In the genomic region with DNA sequence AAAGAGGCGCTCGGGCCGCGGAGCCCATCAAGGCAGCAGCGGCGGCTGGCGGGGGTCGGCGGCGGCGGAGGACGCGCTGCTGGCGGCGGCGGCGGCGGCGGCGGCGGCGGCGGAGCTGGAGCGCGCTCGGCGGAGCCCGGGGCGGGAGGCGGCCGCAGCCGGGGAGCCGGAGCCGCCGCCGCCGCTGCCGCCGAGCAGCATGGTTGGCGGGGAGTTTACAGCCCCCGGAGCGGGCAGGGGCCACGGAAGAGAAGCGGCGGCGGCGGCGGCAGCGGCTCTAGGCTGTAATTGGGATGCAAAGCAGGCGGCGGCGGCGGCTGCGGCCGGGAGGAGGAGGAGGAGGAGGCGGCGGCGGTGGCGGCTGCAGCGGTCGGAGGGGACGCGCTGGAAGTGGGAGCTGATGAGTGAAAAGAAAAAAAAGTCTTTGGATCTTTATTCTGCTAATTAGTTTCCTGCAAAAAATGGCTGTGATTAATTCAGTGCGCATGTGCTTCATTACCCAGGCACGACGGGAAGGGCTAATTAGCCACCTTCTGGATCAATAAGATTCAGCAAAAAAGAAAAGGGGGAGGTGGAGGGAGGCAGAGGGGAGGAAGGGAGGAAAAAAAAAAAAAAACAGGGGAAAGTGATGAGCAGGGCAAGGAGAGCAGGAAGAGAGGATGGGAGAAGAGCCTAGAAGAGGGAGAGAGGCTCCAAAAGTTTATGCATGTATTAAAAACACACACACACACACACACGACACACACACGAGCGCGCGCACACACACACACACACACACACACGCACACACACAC, we compare ENCODE assay signal across 1 cellular context.
TF ChIP-seq lines count a peak whose summit lies in the region.

No MANE protein-coding gene starts in this region.

TF ChIP-seq in HepG2, 621 proteins besides CTCF, POLR2A, EP300 and RAD21 (continued from another document and continues in another):
- TF ChIP-seq, protein P1, sequence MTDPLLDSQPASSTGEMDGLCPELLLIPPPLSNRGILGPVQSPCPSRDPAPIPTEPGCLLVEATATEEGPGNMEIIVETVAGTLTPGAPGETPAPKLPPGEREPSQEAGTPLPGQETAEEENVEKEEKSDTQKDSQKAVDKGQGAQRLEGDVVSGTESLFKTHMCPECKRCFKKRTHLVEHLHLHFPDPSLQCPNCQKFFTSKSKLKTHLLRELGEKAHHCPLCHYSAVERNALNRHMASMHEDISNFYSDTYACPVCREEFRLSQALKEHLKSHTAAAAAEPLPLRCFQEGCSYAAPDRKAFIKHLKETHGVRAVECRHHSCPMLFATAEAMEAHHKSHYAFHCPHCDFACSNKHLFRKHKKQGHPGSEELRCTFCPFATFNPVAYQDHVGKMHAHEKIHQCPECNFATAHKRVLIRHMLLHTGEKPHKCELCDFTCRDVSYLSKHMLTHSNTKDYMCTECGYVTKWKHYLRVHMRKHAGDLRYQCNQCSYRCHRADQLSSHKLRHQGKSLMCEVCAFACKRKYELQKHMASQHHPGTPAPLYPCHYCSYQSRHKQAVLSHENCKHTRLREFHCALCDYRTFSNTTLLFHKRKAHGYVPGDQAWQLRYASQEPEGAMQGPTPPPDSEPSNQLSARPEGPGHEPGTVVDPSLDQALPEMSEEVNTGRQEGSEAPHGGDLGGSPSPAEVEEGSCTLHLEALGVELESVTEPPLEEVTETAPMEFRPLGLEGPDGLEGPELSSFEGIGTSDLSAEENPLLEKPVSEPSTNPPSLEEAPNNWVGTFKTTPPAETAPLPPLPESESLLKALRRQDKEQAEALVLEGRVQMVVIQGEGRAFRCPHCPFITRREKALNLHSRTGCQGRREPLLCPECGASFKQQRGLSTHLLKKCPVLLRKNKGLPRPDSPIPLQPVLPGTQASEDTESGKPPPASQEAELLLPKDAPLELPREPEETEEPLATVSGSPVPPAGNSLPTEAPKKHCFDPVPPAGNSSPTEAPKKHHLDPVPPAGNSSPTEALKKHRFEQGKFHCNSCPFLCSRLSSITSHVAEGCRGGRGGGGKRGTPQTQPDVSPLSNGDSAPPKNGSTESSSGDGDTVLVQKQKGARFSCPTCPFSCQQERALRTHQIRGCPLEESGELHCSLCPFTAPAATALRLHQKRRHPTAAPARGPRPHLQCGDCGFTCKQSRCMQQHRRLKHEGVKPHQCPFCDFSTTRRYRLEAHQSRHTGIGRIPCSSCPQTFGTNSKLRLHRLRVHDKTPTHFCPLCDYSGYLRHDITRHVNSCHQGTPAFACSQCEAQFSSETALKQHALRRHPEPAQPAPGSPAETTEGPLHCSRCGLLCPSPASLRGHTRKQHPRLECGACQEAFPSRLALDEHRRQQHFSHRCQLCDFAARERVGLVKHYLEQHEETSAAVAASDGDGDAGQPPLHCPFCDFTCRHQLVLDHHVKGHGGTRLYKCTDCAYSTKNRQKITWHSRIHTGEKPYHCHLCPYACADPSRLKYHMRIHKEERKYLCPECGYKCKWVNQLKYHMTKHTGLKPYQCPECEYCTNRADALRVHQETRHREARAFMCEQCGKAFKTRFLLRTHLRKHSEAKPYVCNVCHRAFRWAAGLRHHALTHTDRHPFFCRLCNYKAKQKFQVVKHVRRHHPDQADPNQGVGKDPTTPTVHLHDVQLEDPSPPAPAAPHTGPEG (CRISPR knock-in tag; IDR thresholded peaks at IDR 0.05), result no peak
- TF ChIP-seq ZNF598 (CRISPR knock-in tag; IDR thresholded peaks at IDR 0.05; ENCODE audit: borderline replicate concordance) (no peak), HNRNPK (IDR thresholded peaks at IDR 0.05; ENCODE audit: low read depth, low read length, poor library complexity, severe bottlenecking) (peak; percentile 70), NCOA5 (CRISPR knock-in tag; IDR thresholded peaks at IDR 0.05) (no peak), ZNF253 (CRISPR knock-in tag; IDR thresholded peaks at IDR 0.05; ENCODE audit: borderline replicate concordance) (no peak), IRX3 (CRISPR knock-in tag; IDR thresholded peaks at IDR 0.05; ENCODE audit: borderline replicate concordance, low read depth) (no peak), NBN (conservative IDR thresholded peaks at IDR 0.05) (no peak), ZNF44 (CRISPR knock-in tag; IDR thresholded peaks at IDR 0.05) (no peak), NFATC3 (CRISPR knock-in tag; IDR thresholded peaks at IDR 0.05) (no peak), TRIM24 (CRISPR knock-in tag; IDR thresholded peaks at IDR 0.05) (no peak), RBM22 (optimal IDR thresholded peaks at IDR 0.05; ENCODE audit: low read length) (no peak), HOXA3 (CRISPR knock-in tag; IDR thresholded peaks at IDR 0.05) (no peak), ZNF317 (CRISPR knock-in tag; IDR thresholded peaks at IDR 0.05) (no peak), ZNF558 (CRISPR knock-in tag; IDR thresholded peaks at IDR 0.05; ENCODE audit: borderline replicate concordance) (no peak), ZNF567 (CRISPR knock-in tag; IDR thresholded peaks at IDR 0.05; ENCODE audit: borderline replicate concordance) (no peak), ZNF510 (CRISPR knock-in tag; IDR thresholded peaks at IDR 0.05; ENCODE audit: low read depth) (no peak), CHD2 (IDR thresholded peaks at IDR 0.05; ENCODE audit: low read depth, low read length) (no peak), ZNF337 (CRISPR knock-in tag; IDR thresholded peaks at IDR 0.05; ENCODE audit: borderline replicate concordance, low read depth) (no peak), SCMH1 (CRISPR knock-in tag; IDR thresholded peaks at IDR 0.05; ENCODE audit: borderline replicate concordance) (no peak), SP140L (CRISPR knock-in tag; IDR thresholded peaks at IDR 0.05; ENCODE audit: borderline replicate concordance) (no peak), ZNF713 (CRISPR knock-in tag; IDR thresholded peaks at IDR 0.05) (no peak), HMG20A (CRISPR knock-in tag; IDR thresholded peaks at IDR 0.05; ENCODE audit: borderline replicate concordance) (no peak), YEATS2 (CRISPR knock-in tag; IDR thresholded peaks at IDR 0.05; ENCODE audit: borderline replicate concordance) (0 out of 2 replicates have a peak, but pooled peaks have one; percentile 12), ZEB1 (IDR thresholded peaks at IDR 0.05; ENCODE audit: insufficient replicate concordance, low read depth) (no peak), KMT2A (CRISPR knock-in tag; IDR thresholded peaks at IDR 0.05) (peak; percentile 74), CBX2 (IDR thresholded peaks at IDR 0.05; ENCODE audit: low read depth, low read length) (no peak), CBX2 (CRISPR knock-in tag; IDR thresholded peaks at IDR 0.05; ENCODE audit: low read depth) (no peak), ZNF34 (CRISPR knock-in tag; IDR thresholded peaks at IDR 0.05; ENCODE audit: borderline replicate concordance) (no peak), TSC22D2 (CRISPR knock-in tag; IDR thresholded peaks at IDR 0.05; ENCODE audit: borderline replicate concordance) (no peak), SP1 (IDR thresholded peaks at IDR 0.05) (no peak), SP1 (CRISPR knock-in tag; IDR thresholded peaks at IDR 0.05) (no peak), ZSCAN25 (CRISPR knock-in tag; IDR thresholded peaks at IDR 0.05) (peak; percentile 82)
- TF ChIP-seq, protein P2, sequence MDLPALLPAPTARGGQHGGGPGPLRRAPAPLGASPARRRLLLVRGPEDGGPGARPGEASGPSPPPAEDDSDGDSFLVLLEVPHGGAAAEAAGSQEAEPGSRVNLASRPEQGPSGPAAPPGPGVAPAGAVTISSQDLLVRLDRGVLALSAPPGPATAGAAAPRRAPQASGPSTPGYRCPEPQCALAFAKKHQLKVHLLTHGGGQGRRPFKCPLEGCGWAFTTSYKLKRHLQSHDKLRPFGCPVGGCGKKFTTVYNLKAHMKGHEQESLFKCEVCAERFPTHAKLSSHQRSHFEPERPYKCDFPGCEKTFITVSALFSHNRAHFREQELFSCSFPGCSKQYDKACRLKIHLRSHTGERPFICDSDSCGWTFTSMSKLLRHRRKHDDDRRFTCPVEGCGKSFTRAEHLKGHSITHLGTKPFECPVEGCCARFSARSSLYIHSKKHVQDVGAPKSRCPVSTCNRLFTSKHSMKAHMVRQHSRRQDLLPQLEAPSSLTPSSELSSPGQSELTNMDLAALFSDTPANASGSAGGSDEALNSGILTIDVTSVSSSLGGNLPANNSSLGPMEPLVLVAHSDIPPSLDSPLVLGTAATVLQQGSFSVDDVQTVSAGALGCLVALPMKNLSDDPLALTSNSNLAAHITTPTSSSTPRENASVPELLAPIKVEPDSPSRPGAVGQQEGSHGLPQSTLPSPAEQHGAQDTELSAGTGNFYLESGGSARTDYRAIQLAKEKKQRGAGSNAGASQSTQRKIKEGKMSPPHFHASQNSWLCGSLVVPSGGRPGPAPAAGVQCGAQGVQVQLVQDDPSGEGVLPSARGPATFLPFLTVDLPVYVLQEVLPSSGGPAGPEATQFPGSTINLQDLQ (CRISPR knock-in tag; IDR thresholded peaks at IDR 0.05), result no peak
- TF ChIP-seq, protein P3, sequence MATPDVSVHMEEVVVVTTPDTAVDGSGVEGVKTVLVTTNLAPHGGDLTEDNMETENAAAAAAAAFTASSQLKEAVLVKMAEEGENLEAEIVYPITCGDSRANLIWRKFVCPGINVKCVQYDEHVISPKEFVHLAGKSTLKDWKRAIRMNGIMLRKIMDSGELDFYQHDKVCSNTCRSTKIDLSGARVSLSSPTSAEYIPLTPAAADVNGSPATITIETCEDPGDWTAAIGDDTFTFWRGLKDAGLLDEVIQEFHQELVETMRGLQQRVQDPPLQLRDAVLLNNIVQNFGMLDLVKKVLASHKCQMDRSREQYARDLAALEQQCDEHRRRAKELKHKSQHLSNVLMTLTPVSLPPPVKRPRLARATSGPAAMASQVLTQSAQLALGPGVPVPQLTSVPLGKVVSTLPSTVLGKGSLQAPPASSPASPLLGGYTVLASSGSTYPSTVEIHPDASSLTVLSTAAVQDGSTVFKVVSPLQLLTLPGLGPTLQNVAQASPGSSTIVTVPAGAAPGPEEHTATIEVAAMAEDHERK (CRISPR knock-in tag; IDR thresholded peaks at IDR 0.05; ENCODE audit: low read depth), result no peak
- TF ChIP-seq, protein P4, sequence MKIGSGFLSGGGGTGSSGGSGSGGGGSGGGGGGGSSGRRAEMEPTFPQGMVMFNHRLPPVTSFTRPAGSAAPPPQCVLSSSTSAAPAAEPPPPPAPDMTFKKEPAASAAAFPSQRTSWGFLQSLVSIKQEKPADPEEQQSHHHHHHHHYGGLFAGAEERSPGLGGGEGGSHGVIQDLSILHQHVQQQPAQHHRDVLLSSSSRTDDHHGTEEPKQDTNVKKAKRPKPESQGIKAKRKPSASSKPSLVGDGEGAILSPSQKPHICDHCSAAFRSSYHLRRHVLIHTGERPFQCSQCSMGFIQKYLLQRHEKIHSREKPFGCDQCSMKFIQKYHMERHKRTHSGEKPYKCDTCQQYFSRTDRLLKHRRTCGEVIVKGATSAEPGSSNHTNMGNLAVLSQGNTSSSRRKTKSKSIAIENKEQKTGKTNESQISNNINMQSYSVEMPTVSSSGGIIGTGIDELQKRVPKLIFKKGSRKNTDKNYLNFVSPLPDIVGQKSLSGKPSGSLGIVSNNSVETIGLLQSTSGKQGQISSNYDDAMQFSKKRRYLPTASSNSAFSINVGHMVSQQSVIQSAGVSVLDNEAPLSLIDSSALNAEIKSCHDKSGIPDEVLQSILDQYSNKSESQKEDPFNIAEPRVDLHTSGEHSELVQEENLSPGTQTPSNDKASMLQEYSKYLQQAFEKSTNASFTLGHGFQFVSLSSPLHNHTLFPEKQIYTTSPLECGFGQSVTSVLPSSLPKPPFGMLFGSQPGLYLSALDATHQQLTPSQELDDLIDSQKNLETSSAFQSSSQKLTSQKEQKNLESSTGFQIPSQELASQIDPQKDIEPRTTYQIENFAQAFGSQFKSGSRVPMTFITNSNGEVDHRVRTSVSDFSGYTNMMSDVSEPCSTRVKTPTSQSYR (CRISPR knock-in tag; IDR thresholded peaks at IDR 0.05; ENCODE audit: borderline replicate concordance), result no peak
- TF ChIP-seq, protein P5, sequence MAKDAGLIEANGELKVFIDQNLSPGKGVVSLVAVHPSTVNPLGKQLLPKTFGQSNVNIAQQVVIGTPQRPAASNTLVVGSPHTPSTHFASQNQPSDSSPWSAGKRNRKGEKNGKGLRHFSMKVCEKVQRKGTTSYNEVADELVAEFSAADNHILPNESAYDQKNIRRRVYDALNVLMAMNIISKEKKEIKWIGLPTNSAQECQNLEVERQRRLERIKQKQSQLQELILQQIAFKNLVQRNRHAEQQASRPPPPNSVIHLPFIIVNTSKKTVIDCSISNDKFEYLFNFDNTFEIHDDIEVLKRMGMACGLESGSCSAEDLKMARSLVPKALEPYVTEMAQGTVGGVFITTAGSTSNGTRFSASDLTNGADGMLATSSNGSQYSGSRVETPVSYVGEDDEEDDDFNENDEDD (CRISPR knock-in tag; IDR thresholded peaks at IDR 0.05; ENCODE audit: borderline replicate concordance), result no peak
- TF ChIP-seq, protein P6, sequence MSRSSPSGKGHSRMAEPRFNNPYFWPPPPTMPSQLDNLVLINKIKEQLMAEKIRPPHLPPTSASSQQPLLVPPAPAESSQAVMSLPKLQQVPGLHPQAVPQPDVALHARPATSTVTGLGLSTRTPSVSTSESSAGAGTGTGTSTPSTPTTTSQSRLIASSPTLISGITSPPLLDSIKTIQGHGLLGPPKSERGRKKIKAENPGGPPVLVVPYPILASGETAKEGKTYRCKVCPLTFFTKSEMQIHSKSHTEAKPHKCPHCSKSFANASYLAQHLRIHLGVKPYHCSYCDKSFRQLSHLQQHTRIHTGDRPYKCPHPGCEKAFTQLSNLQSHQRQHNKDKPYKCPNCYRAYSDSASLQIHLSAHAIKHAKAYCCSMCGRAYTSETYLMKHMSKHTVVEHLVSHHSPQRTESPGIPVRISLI (CRISPR knock-in tag; IDR thresholded peaks at IDR 0.05; ENCODE audit: borderline replicate concordance), result peak; percentile 72
- TF ChIP-seq, protein P7, sequence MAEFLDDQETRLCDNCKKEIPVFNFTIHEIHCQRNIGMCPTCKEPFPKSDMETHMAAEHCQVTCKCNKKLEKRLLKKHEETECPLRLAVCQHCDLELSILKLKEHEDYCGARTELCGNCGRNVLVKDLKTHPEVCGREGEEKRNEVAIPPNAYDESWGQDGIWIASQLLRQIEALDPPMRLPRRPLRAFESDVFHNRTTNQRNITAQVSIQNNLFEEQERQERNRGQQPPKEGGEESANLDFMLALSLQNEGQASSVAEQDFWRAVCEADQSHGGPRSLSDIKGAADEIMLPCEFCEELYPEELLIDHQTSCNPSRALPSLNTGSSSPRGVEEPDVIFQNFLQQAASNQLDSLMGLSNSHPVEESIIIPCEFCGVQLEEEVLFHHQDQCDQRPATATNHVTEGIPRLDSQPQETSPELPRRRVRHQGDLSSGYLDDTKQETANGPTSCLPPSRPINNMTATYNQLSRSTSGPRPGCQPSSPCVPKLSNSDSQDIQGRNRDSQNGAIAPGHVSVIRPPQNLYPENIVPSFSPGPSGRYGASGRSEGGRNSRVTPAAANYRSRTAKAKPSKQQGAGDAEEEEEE (CRISPR knock-in tag; IDR thresholded peaks at IDR 0.05; ENCODE audit: borderline replicate concordance), result no peak
- TF ChIP-seq, protein P8, sequence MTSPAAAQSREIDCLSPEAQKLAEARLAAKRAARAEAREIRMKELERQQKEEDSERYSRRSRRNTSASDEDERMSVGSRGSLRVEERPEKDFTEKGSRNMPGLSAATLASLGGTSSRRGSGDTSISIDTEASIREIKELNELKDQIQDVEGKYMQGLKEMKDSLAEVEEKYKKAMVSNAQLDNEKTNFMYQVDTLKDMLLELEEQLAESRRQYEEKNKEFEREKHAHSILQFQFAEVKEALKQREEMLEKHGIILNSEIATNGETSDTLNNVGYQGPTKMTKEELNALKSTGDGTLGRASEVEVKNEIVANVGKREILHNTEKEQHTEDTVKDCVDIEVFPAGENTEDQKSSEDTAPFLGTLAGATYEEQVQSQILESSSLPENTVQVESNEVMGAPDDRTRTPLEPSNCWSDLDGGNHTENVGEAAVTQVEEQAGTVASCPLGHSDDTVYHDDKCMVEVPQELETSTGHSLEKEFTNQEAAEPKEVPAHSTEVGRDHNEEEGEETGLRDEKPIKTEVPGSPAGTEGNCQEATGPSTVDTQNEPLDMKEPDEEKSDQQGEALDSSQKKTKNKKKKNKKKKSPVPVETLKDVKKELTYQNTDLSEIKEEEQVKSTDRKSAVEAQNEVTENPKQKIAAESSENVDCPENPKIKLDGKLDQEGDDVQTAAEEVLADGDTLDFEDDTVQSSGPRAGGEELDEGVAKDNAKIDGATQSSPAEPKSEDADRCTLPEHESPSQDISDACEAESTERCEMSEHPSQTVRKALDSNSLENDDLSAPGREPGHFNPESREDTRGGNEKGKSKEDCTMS (CRISPR knock-in tag; conservative IDR thresholded peaks at IDR 0.05), result no peak
